In genomic region chr5:65742565-65743231, GRCh38 we compare ENCODE assay signal across 9 cellular contexts. TPM values are rescaled to one million over a fixed set of nuclear protein-coding genes. Genes with fewer than 3 reads are reported as not detected.
DNase-seq lines count a peak whose midpoint lies in the region; ATAC-seq and TF ChIP-seq lines count a peak whose summit lies in the region.
"Had no signal": no experiment of that assay in that cellular context is flagged by ENCODE, and none has a peak within 500 bp of the region (broad histone marks: within the 10 kb centered on the region; RNA-seq: fewer than 3 reads in every experiment).

No MANE protein-coding gene starts in this region.

- H3K9ac ChIP-seq in neuronal stem cell (ENCODE audit: low read depth, low read length, poor library complexity): no peak overlapping the region

- peak; percentile 21 for DNase-seq in activated naive CD4-positive, alpha-beta T cell treated with Interleukin-2 at 50 U/mL for 16 hours
- no peak for DNase-seq in activated naive CD4-positive, alpha-beta T cell (lab: John Stamatoyannopoulos, UW)
- peak; percentile 15 for DNase-seq in HuH-7 (ENCODE audit: low spot score)
- peak; percentile 3 for DNase-seq in T1000 (lab: John Stamatoyannopoulos, UW)
- no peak for DNase-seq in esophagus squamous epithelium (lab: John Stamatoyannopoulos, UW)
- peak; percentile 47 for DNase-seq in pulmonary artery endothelial cell (ENCODE audit: low read depth, low spot score)
- DNase-seq in neuronal stem cell (ENCODE audit: low spot score): no peak
- DNase-seq: left cardiac atrium had no signal

- H3K14ac ChIP-seq in neuronal stem cell (ENCODE audit: low read length): no peak overlapping the region

- H3K27ac ChIP-seq in esophagus squamous epithelium: no peak overlapping the region
- no peak overlapping the region for H3K27ac ChIP-seq in neuronal stem cell (replicated peaks; ENCODE audit: low read length)

- H3K4me1 ChIP-seq in esophagus squamous epithelium (no peaks in the 10 kb centered on the region), neuronal stem cell (ENCODE audit: control insufficient read depth in 2 of 2, insufficient read depth in 1 of 2, low read depth in 1 of 2, low read length in 2 of 2) (no peaks in the 10 kb centered on the region)

- no peak overlapping the region for H2BK12ac ChIP-seq in neuronal stem cell (ENCODE audit: low read length)

- no peak overlapping the region for H2BK120ac ChIP-seq in neuronal stem cell (ENCODE audit: low read depth, low read length)

- TF ChIP-seq CTCF in esophagus squamous epithelium (IDR thresholded peaks at IDR 0.05): peak in 5 of 6 experiments; percentile 30 to 73 (median 43)

- H3K9me3 ChIP-seq in esophagus squamous epithelium (no peaks in the 10 kb centered on the region), neuronal stem cell (replicated peaks in 1 of 2; ENCODE audit: control insufficient read depth in 2 of 2, insufficient read depth in 1 of 2, low read depth in 1 of 2, low read length in 2 of 2) (peaks cover 2 to 5% of the 10 kb centered on the region in 2 donors)

- intact Hi-C loops in esophagus squamous epithelium (cut with DNase I): no loop called here

- H3K18ac ChIP-seq in neuronal stem cell (ENCODE audit: low read length): no peak overlapping the region

- H4K91ac ChIP-seq in neuronal stem cell (ENCODE audit: low read depth, low read length, poor library complexity): no peak overlapping the region

- no peak overlapping the region for H3K4me2 ChIP-seq in neuronal stem cell (ENCODE audit: insufficient read depth, low read length, poor library complexity, severe bottlenecking)

- H2BK5ac ChIP-seq in neuronal stem cell (ENCODE audit: low read length): no peak overlapping the region

- TF ChIP-seq POLR2A in esophagus squamous epithelium (IDR thresholded peaks at IDR 0.05): no peak

- H4K8ac ChIP-seq in neuronal stem cell (ENCODE audit: low read depth, low read length): no peak overlapping the region

- no peak overlapping the region for H2AFZ ChIP-seq in neuronal stem cell (ENCODE audit: low read length)

- no peak overlapping the region for H3K4ac ChIP-seq in neuronal stem cell (ENCODE audit: low read length)

- no peak overlapping the region for H3K4me3 ChIP-seq in esophagus squamous epithelium
- H3K4me3 ChIP-seq in neuronal stem cell (ENCODE audit: low read length in 2 of 2): no peak overlapping the region

- H3K23ac ChIP-seq in neuronal stem cell (ENCODE audit: low read depth, low read length, poor library complexity): no peak overlapping the region

- H3K36me3 ChIP-seq in esophagus squamous epithelium: no peaks in the 10 kb centered on the region
- no peaks in the 10 kb centered on the region for H3K36me3 ChIP-seq in neuronal stem cell (replicated peaks in 1 of 2; ENCODE audit: control insufficient read depth in 2 of 2, insufficient read depth in 2 of 2, low read length in 2 of 2)

- H3K27me3 ChIP-seq in esophagus squamous epithelium (no peaks in the 10 kb centered on the region), neuronal stem cell (ENCODE audit: control insufficient read depth in 3 of 3, insufficient read depth in 3 of 3, low read depth in 1 of 3, low read length in 3 of 3) (no peaks in the 10 kb centered on the region)

- H2BK15ac ChIP-seq in neuronal stem cell (ENCODE audit: low read length): no peak overlapping the region

- H2AK5ac ChIP-seq in neuronal stem cell (ENCODE audit: low read depth, low read length): no peak overlapping the region

- no peaks in the 10 kb centered on the region for H3K79me1 ChIP-seq in neuronal stem cell (ENCODE audit: low read depth, low read length)

- 25 to 32% methylated on average over 4 of the region's 4 CpGs for WGBS in esophagus squamous epithelium, 2 donors
- WGBS in neuronal stem cell (ENCODE audit: extremely low coverage in 2 of 2, insufficient read length in 2 of 2, insufficient replicate concordance in 1 of 2), 2 donors: no CpG with 5 or more reads among the region's 4 CpGs

- peak; percentile 85 for ATAC-seq in GM21528 (IDR thresholded peaks at IDR 0.05; ENCODE audit: low FRiP score, unreplicated experiment)

RNA-seq across cellular contexts. Expression of gene NLN, which starts 20.7 kb away (rescaled TPM):
- total RNA-seq in esophagus squamous epithelium (10 to 100 TPM in 3 of 4 donors, 1 to 10 TPM in 1; 4.9 to 22.1 (median 19.2) TPM), pulmonary artery endothelial cell (46.0 and 73.0 TPM in 2 replicates)
- 23.2 TPM for polyA plus RNA-seq in neuronal stem cell (2013, experiment 1 of 2)
- polyA plus RNA-seq in neuronal stem cell (2013, experiment 2 of 2): 24.0 TPM

RNA-seq across cellular contexts. Expression of gene SGTB, which starts 20.8 kb away (rescaled TPM):
- total RNA-seq in esophagus squamous epithelium (1 to 10 TPM in 3 of 4 donors, under 1 TPM in 1; 0.99 to 5.8 (median 3.7) TPM), pulmonary artery endothelial cell (11.8 and 17.1 TPM in 2 replicates)
- 2.7 TPM for polyA plus RNA-seq in neuronal stem cell (2013, experiment 1 of 2)
- 2.8 TPM for polyA plus RNA-seq in neuronal stem cell (2013, experiment 2 of 2)

Comparison
In these comparisons a context has a peak if more than half of its experiments do, and no peak if none do; other contexts are left out.
1. DNase-seq: peak in activated naive CD4-positive, alpha-beta T cell treated with Interleukin-2 at 50 U/mL for 16 hours (single experiment), HuH-7 (single experiment), T1000 (single experiment) and pulmonary artery endothelial cell (single experiment); none in activated naive CD4-positive, alpha-beta T cell (0 of 4), esophagus squamous epithelium (single experiment) and neuronal stem cell (single experiment).